12 cellular contexts compared by ENCODE assay signal in genomic region chr21:41707231-41707988, GRCh38. TPM values are rescaled to one million over a fixed set of nuclear protein-coding genes. Genes with fewer than 3 reads are reported as not detected.
DNase-seq lines count a peak whose midpoint lies in the region; TF ChIP-seq lines count a peak whose summit lies in the region.
"Had no signal": no experiment of that assay in that cellular context is flagged by ENCODE, and none has a peak within 500 bp of the region (broad histone marks: within the 10 kb centered on the region; RNA-seq: fewer than 3 reads in every experiment).

No MANE protein-coding gene starts in this region.

- peak; percentile 22 for DNase-seq in NCI-H2107 (lab: John Stamatoyannopoulos, UW)
- DNase-seq in NCI-H2107 treated with DMSO at 0.1 percent for 48 hours (lab: John Stamatoyannopoulos, UW; ENCODE audit: unreplicated experiment) = no peak
- peak in 1 of 3 donors; percentile 69 for DNase-seq in Peyer's patch
- DNase-seq in fibroblast of the aortic adventitia (ENCODE audit: low read depth) = peak; percentile 5
- DNase-seq in suprapubic skin (ENCODE audit: low spot score in 2 of 2) = no peak
- DNase-seq in HUDEP-2 (lab: John Stamatoyannopoulos, UW; ENCODE audit: unreplicated experiment in 76 of 76) = no peak
- DNase-seq in 8988T = no peak
- no peak for DNase-seq in activated CD8-positive, alpha-beta memory T cell treated with anti-CD3 and anti-CD28 coated beads, Interleukin-2, amount 50 U/mL, for 48 hours
- DNase-seq: naive B cell, NCI-H1105 had no signal

- H3K27ac ChIP-seq in Peyer's patch (peak overlapping the region in 3 of 4 donors; percentile 41 to 90 (median 89)), suprapubic skin (peak overlapping the region; percentile 62)
- H3K27ac ChIP-seq: 22Rv1, ascending aorta had no signal

- TF ChIP-seq POLR2A in Peyer's patch (IDR thresholded peaks at IDR 0.05) (peak in 1 of 2 donors; percentile 21), suprapubic skin (IDR thresholded peaks at IDR 0.05) (no peak)

- H3K36me3 ChIP-seq in Peyer's patch (no peaks in the 10 kb centered on the region), suprapubic skin (no peaks in the 10 kb centered on the region)
- H3K36me3 ChIP-seq: ascending aorta had no signal

- H3K9me3 ChIP-seq in Peyer's patch = no peaks in the 10 kb centered on the region
- H3K9me3 ChIP-seq in suprapubic skin = no peaks in the 10 kb centered on the region
- H3K9me3 ChIP-seq: ascending aorta had no signal

- H3K4me3 ChIP-seq in Peyer's patch (no peak overlapping the region), fibroblast of the aortic adventitia (ENCODE audit: low read depth, low read length) (no peak overlapping the region), suprapubic skin (no peak overlapping the region)
- H3K4me3 ChIP-seq: ascending aorta had no signal

- no peaks in the 10 kb centered on the region for H3K27me3 ChIP-seq in Peyer's patch
- peaks cover 15% of the 10 kb centered on the region for H3K27me3 ChIP-seq in suprapubic skin
- H3K27me3 ChIP-seq: ascending aorta had no signal

- TF ChIP-seq EP300 in suprapubic skin (IDR thresholded peaks at IDR 0.05) = no peak

- peaks cover 0 to 47% (median 4%) of the 10 kb centered on the region in 4 donors for H3K4me1 ChIP-seq in Peyer's patch
- peaks cover 46% of the 10 kb centered on the region for H3K4me1 ChIP-seq in suprapubic skin
- H3K4me1 ChIP-seq: ascending aorta had no signal

- TF ChIP-seq CTCF in Peyer's patch (IDR thresholded peaks at IDR 0.05) (no peak), fibroblast of the aortic adventitia (IDR thresholded peaks at IDR 0.05; ENCODE audit: insufficient read depth, low read length) (no peak), suprapubic skin (IDR thresholded peaks at IDR 0.05) (no peak)

- WGBS in suprapubic skin = 31% methylated on average over 6 of the region's 6 CpGs

RNA-seq across cellular contexts. Expression of gene RIPK4, which starts 59.4 kb away (rescaled TPM):
- total RNA-seq in Peyer's patch = 10 to 100 TPM in 3 of 4 donors, 1 to 10 TPM in 1; 5.0 to 62.5 (median 31.3) TPM
- 0.45 TPM in 1 of 2 replicates, not detected in the other for total RNA-seq in fibroblast of the aortic adventitia (ENCODE audit: low replicate concordance)
- total RNA-seq in suprapubic skin = 10 to 100 TPM; 38.6 to 59.5 (median 50.0) TPM

Comparison
In these comparisons a context has a peak if more than half of its experiments do, and no peak if none do; other contexts are left out.
1. DNase-seq: peak in NCI-H2107 (single experiment) and fibroblast of the aortic adventitia (single experiment); none in NCI-H2107 treated with DMSO at 0.1 percent for 48 hours (single experiment), suprapubic skin (0 of 2), HUDEP-2 (0 of 76), 8988T (single experiment) and activated CD8-positive, alpha-beta memory T cell treated with anti-CD3 and anti-CD28 coated beads, Interleukin-2, amount 50 U/mL, for 48 hours (single experiment).